ENCODE assay signal across 9 cellular contexts in the genomic region with DNA sequence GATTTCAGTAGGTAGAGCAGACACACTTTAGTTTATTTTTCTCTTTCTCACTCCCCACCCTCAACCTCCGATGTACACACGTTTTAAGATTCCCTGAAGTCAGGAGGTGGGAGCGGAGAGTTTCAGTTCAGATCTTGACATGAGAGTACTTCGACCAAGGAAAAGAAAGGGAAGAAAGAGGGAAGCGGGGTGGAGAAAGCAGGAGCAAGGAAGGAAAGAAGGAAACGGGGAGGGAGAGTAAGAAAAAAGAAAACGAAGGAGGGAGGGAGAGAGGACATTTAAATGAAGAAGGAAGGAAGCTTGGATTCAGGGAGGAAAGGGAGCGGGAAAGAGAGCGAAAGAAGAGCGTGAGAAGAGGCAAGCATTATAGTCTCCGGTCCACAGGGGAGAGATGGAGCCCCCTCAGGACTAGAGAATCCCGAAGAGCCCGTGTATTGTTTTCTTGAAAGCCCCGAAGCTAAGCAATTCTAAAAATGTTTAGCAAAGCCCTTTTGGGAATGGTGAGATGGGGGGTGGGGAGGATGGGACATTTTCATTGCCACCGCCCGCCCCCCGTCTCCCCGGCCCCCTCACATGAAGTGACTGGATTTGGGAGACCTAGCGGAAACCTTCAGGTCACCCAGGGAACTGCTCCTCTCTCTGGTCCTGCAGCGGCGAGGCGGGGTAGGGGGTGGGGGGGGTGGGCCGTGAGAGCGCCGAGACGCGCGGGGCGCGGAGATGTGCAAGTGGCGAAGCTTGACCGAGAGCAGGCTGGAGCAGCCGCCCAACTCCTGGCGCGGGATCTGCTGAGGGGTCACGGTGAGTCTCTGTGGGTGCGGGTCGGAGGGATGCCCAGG. TPM values are rescaled to one million over a fixed set of nuclear protein-coding genes. Genes with fewer than 3 reads are reported as not detected.
DNase-seq lines count a peak whose midpoint lies in the region; ATAC-seq, FAIRE-seq and TF ChIP-seq lines count a peak whose summit lies in the region.
"Had no signal": no experiment of that assay in that cellular context is flagged by ENCODE, and none has a peak within 500 bp of the region (broad histone marks: within the 10 kb centered on the region; RNA-seq: fewer than 3 reads in every experiment).

No MANE protein-coding gene starts in this region.

- H3K36me3 ChIP-seq in HUES64 (ENCODE audit: insufficient read depth, low read length) = no peaks in the 10 kb centered on the region
- H3K36me3 ChIP-seq in mucosa of rectum (ENCODE audit: control insufficient read depth in 2 of 2, insufficient read depth in 2 of 2, low read length in 2 of 2) = no peaks in the 10 kb centered on the region

- intact Hi-C loops in dendritic cell treated with granulocyte-macrophage colony-stimulating factor and Interleukin-4, amounts not matched to agents 40 ng/mL and 50 ng/mL, for 4 days (cut with micrococcal nuclease) = no loop called here

- H3K9ac ChIP-seq in HUES64 (ENCODE audit: low read depth, low read length) = peak overlapping the region; percentile 57
- peak overlapping the region in 1 of 2 donors; percentile 54 for H3K9ac ChIP-seq in mucosa of rectum (ENCODE audit: low read depth in 1 of 2, low read length in 2 of 2)

- TF ChIP-seq CTCF in A549 (IDR thresholded peaks at IDR 0.05) = no peak

- DNase-seq in A549 (ENCODE audit: low read depth in 1 of 2, low spot score in 1 of 2) (no peak), NCI-H446 (lab: John Stamatoyannopoulos, UW) (no peak), NCI-H82 treated with DMSO at 0.1 percent for 48 hours (lab: John Stamatoyannopoulos, UW; ENCODE audit: unreplicated experiment) (no peak), NCI-H128 (lab: John Stamatoyannopoulos, UW; ENCODE audit: unreplicated experiment) (no peak)

- peak overlapping the region; percentile 94 for H3K4me2 ChIP-seq in A549

- no peak for TF ChIP-seq RAD21 in A549 (conservative IDR thresholded peaks at IDR 0.05 in 1 of 2, IDR thresholded peaks at IDR 0.05 in 1 of 2)

- H3K4me1 Mint-ChIP-seq in dendritic cell treated with granulocyte-macrophage colony-stimulating factor and Interleukin-4, amounts not matched to agents 40 ng/mL and 50 ng/mL, for 4 days (ENCODE audit: low read depth) = peaks cover 21% of the 10 kb centered on the region

- POLR2A ChIA-PET in A549 (lab: Yijun Ruan, JAX) = no interaction called here

- peak overlapping the region; percentile 71 for H3K4me3 Mint-ChIP-seq in dendritic cell treated with granulocyte-macrophage colony-stimulating factor and Interleukin-4, amounts not matched to agents 40 ng/mL and 50 ng/mL, for 4 days

- no peak for TF ChIP-seq POLR2A in A549 (IDR thresholded peaks at IDR 0.05; ENCODE audit: low read length)

- ATAC-seq in A549 (peak; percentile 44 to 66; a peak in 5 of 6 replicates), HG03175 (IDR thresholded peaks at IDR 0.05; ENCODE audit: unreplicated experiment) (no peak)

- peaks cover 4% of the 10 kb centered on the region; the same call in 1 of the 3 replicates for H3K4me1 ChIP-seq in A549
- H3K4me1 ChIP-seq in HUES64 (ENCODE audit: insufficient read depth, low read length) = peaks cover 7% of the 10 kb centered on the region
- H3K4me1 ChIP-seq in mucosa of rectum (ENCODE audit: control insufficient read depth in 2 of 2, insufficient read depth in 2 of 2, low read length in 2 of 2) = peaks cover 3% of the 10 kb centered on the region in 2 donors

- no peak for TF ChIP-seq EP300 in A549 (IDR thresholded peaks at IDR 0.05)

- CTCF ChIA-PET in A549 (lab: Yijun Ruan, JAX) = interaction anchor here (0.6 to 1.0 kb wide), 4 partner anchors 12 to 309 kb away, joined by 3 to 4 read pairs (median 3); no protein-coding TSS in a partner anchor

- H3K27me3 ChIP-seq in HUES64 (ENCODE audit: insufficient read depth, low read length) (peaks cover 35% of the 10 kb centered on the region), mucosa of rectum (ENCODE audit: control insufficient read depth in 2 of 2, insufficient read depth in 2 of 2, low read length in 2 of 2) (peaks cover 14 to 27% of the 10 kb centered on the region in 2 donors)

- FAIRE-seq in A549 (lab: Jason Lieb, UNC) = no peak
- FAIRE-seq: endometrium had no signal

- peaks cover 45% of the 10 kb centered on the region for H3K27me3 Mint-ChIP-seq in dendritic cell treated with granulocyte-macrophage colony-stimulating factor and Interleukin-4, amounts not matched to agents 40 ng/mL and 50 ng/mL, for 4 days

- no peaks in the 10 kb centered on the region for H3K36me3 Mint-ChIP-seq in dendritic cell treated with granulocyte-macrophage colony-stimulating factor and Interleukin-4, amounts not matched to agents 40 ng/mL and 50 ng/mL, for 4 days (ENCODE audit: low read depth)

- H3K4me3 ChIP-seq in A549 = peak overlapping the region; percentile 41
- peak overlapping the region; percentile 85 for H3K4me3 ChIP-seq in HUES64 (ENCODE audit: low read length)
- H3K4me3 ChIP-seq in mucosa of rectum (ENCODE audit: low read length in 2 of 2) = peak overlapping the region; percentile 49 to 63

- H3K27ac ChIP-seq in A549 (no peak overlapping the region), HUES64 (ENCODE audit: low read depth, low read length) (peak overlapping the region; percentile 57; the same call in 1 of the 2 replicates), mucosa of rectum (ENCODE audit: low read depth in 2 of 2, low read length in 2 of 2) (no peak overlapping the region)

- no peak overlapping the region for H3K27ac Mint-ChIP-seq in dendritic cell treated with granulocyte-macrophage colony-stimulating factor and Interleukin-4, amounts not matched to agents 40 ng/mL and 50 ng/mL, for 4 days

- WGBS in A549 (ENCODE audit: missing lambda C conversion rate) = 9% methylated on average over 23 of the region's 38 CpGs
- WGBS in HUES64 = 1% methylated on average over 35 of the region's 38 CpGs

- H3K9me3 Mint-ChIP-seq in dendritic cell treated with granulocyte-macrophage colony-stimulating factor and Interleukin-4, amounts not matched to agents 40 ng/mL and 50 ng/mL, for 4 days = peaks cover 13% of the 10 kb centered on the region

- H3K9me3 ChIP-seq in A549 (peaks cover 7% of the 10 kb centered on the region; the same call in 1 of the 3 replicates), HUES64 (ENCODE audit: insufficient read depth, low read depth, low read length) (peaks cover 15% of the 10 kb centered on the region; the same call in 1 of the 2 replicates), mucosa of rectum (ENCODE audit: control insufficient read depth in 2 of 2, low read length in 2 of 2) (no peaks in the 10 kb centered on the region)

TF ChIP-seq in A549, 52 proteins besides CTCF, POLR2A, EP300 and RAD21:
- TF ChIP-seq CBX2 (IDR thresholded peaks at IDR 0.05; ENCODE audit: borderline replicate concordance, low read depth) (no peak), CHD2 (IDR thresholded peaks at IDR 0.05; ENCODE audit: low read length, partially characterized antibody) (no peak), KDM5A (IDR thresholded peaks at IDR 0.05) (no peak), RNF2 (IDR thresholded peaks at IDR 0.05; ENCODE audit: borderline replicate concordance, low read depth) (no peak), HDAC2 (IDR thresholded peaks at IDR 0.05) (no peak), ESRRA (IDR thresholded peaks at IDR 0.05; ENCODE audit: borderline replicate concordance, low read length) (no peak), HOXA7 (CRISPR knock-in tag; IDR thresholded peaks at IDR 0.05) (no peak), ZSCAN20 (CRISPR knock-in tag; IDR thresholded peaks at IDR 0.05) (no peak), EHMT2 (IDR thresholded peaks at IDR 0.05; ENCODE audit: low read depth) (no peak), MAFK (IDR thresholded peaks at IDR 0.05; ENCODE audit: partially characterized antibody) (no peak), ZFP36 (IDR thresholded peaks at IDR 0.05; ENCODE audit: borderline replicate concordance, partially characterized antibody) (no peak)
- TF ChIP-seq, protein P1, sequence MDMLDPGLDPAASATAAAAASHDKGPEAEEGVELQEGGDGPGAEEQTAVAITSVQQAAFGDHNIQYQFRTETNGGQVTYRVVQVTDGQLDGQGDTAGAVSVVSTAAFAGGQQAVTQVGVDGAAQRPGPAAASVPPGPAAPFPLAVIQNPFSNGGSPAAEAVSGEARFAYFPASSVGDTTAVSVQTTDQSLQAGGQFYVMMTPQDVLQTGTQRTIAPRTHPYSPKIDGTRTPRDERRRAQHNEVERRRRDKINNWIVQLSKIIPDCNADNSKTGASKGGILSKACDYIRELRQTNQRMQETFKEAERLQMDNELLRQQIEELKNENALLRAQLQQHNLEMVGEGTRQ (IDR thresholded peaks at IDR 0.05) = no peak
- TF ChIP-seq, protein P2, sequence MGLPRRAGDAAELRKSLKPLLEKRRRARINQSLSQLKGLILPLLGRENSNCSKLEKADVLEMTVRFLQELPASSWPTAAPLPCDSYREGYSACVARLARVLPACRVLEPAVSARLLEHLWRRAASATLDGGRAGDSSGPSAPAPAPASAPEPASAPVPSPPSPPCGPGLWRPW (IDR thresholded peaks at IDR 0.05) = no peak

RNA-seq across cellular contexts. Expression of a gene that starts 0.9 kb away (rescaled TPM):
- polyA plus RNA-seq in A549 (2011; rRNA removed) (not detected in 2 replicates), A549 (2017; fragmentation: RNase III; extraction: RNeasy Plus Mini Kit Qiagen cat#74134 plus additional on column Dnase treatment) (not detected in 3 replicates)
- polyA plus RNA-seq in A549 (2012; cell fraction: cytosol; rRNA removed) = not detected in 2 replicates
- polyA plus RNA-seq in A549 (2012; cell fraction: nucleus; rRNA removed) = not detected in 2 replicates
- polyA minus RNA-seq in A549 (2011; rRNA and poly(A)+ RNA removed) = not detected in 2 replicates
- 12.8 TPM for polyA plus RNA-seq in HUES64 (2013, experiment 1 of 2)
- polyA plus RNA-seq in HUES64 (2013, experiment 2 of 2) = 10.8 TPM
